Comparison of ENCODE assay signal across 8 cellular contexts in the genomic region with DNA sequence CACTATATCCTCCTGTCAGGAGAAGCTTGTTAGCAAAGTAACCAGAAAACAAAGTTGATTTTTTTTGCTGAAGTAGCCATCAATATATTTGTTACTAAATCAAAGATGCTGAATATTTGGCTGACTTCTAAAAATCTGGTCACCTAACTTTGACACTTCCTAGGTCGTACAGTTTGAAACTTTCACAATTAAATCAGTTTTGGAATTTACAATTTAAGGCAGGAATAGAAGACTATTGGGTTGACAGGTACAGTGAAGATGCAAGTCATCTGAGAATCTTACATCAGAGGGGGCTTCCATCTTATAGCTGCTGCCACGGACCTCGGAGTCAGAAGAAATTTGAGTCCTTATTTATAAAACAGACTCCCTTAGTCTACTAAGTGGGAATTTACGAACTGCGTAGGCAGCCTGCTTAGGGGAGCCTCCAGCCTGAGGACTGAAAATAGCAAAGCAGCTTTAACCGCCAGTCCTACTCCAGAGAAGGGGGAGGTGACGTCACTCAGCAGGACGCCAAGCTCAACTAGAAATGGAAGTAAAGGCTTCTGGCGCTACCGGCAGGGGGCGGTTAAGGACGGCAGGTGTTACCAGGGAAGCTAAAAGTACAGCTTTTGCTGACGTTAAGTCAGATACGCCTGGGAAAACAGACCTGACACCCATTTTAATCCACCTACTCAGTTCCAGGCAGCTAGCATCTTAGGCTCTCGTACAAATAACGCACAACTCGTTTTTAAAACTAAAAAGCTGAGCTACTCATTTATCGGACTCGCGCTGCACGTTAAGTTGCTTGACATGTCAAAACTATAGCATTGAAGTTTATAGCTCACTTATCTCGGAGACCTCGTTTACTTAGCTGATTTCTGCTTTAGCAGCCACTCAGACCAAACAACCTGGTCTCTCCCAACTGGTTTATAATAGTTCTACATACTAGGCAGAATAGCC.
DNase-seq lines count a peak whose midpoint lies in the region; ATAC-seq and TF ChIP-seq lines count a peak whose summit lies in the region.

No MANE protein-coding gene starts in this region.

- TF ChIP-seq CTCF in IMR-90 (conservative IDR thresholded peaks at IDR 0.05; ENCODE audit: low read depth, low read length) (peak; percentile 96), OCI-LY1 (IDR thresholded peaks at IDR 0.05; ENCODE audit: low read length) (peak; percentile 84), epithelial cell of proximal tubule (conservative IDR thresholded peaks at IDR 0.05; ENCODE audit: low read depth, low read length) (peak; percentile 94)

- H4K20me1 ChIP-seq in IMR-90 (ENCODE audit: insufficient read depth, low read length) = no peaks in the 10 kb centered on the region
- H4K20me1 ChIP-seq in OCI-LY1 (ENCODE audit: insufficient read depth, low read length) = no peaks in the 10 kb centered on the region

- H2AFZ ChIP-seq in IMR-90 (replicated peaks; ENCODE audit: low read length, poor library complexity) (peak overlapping the region; percentile 8), OCI-LY1 (ENCODE audit: low read length) (no peak overlapping the region)

- BruUV-seq in IMR-90 (replicated peaks; lab: Mats Ljungman, UMichigan) = no TSS peak

- no peaks in the 10 kb centered on the region for H3K9me3 ChIP-seq in IMR-90 (ENCODE audit: control insufficient read depth, insufficient read depth, low read length)
- no peaks in the 10 kb centered on the region for H3K9me3 ChIP-seq in OCI-LY1 (ENCODE audit: low read length)
- H3K9me3 ChIP-seq in mucosa of stomach (ENCODE audit: control insufficient read depth, low read length) = no peaks in the 10 kb centered on the region

- H3K9me2 ChIP-seq in OCI-LY1 (ENCODE audit: low read depth, low read length) = no peaks in the 10 kb centered on the region

- H3K56ac ChIP-seq in IMR-90 (ENCODE audit: extremely low read depth, insufficient read depth, low read length) = peak overlapping the region; percentile 67

- no peaks in the 10 kb centered on the region for H3K79me2 ChIP-seq in OCI-LY1 (ENCODE audit: insufficient read depth, low read length)

- H3F3A ChIP-seq in OCI-LY1 (ENCODE audit: insufficient read depth, low read length) = peaks cover 37% of the 10 kb centered on the region

- H3K4me1 ChIP-seq in IMR-90 (ENCODE audit: control insufficient read depth, insufficient read depth, low read length) (peaks cover 4% of the 10 kb centered on the region), OCI-LY1 (ENCODE audit: insufficient read depth, low read length, severe bottlenecking) (peaks cover 70% of the 10 kb centered on the region), mucosa of stomach (ENCODE audit: control insufficient read depth, insufficient read depth, low read length) (peaks cover 14% of the 10 kb centered on the region)

- H4K8ac ChIP-seq in IMR-90 (ENCODE audit: low read depth in 2 of 2, low read length in 2 of 2) = peak overlapping the region in 1 of 2 experiments; percentile 9; a peak in 1 of 4 replicates

- peak overlapping the region; percentile 59 for H3K27ac ChIP-seq in IMR-90 (ENCODE audit: insufficient read depth, low read length)
- peak overlapping the region; percentile 100 for H3K27ac ChIP-seq in OCI-LY1 (ENCODE audit: low read depth, low read length, poor library complexity, severe bottlenecking)

- POLR2A ChIA-PET in IMR-90 (lab: Charles Lee; ENCODE audit: unreplicated experiment) = interaction anchor here (0.6 to 1.7 kb wide), 6 partner anchors 9 to 1867 kb away, joined by 3 to 20 read pairs (median 6); a partner anchor contains a TSS

- no peak overlapping the region for H2BK15ac ChIP-seq in IMR-90 (ENCODE audit: low read depth, low read length)

- H3K4me2 ChIP-seq in IMR-90 (ENCODE audit: low read depth, low read length) (peak overlapping the region; percentile 93), OCI-LY1 (ENCODE audit: low read length) (peak overlapping the region; percentile 83)

- 0 out of 4 replicates have a peak, but pooled peaks cover 0 to 3% of the 10 kb centered on the region in 2 experiments for H3K79me1 ChIP-seq in IMR-90 (ENCODE audit: low read depth in 1 of 2, low read length in 2 of 2)

- TF ChIP-seq POLR2A in IMR-90 (IDR thresholded peaks at IDR 0.05; ENCODE audit: low read depth, low read length) = 0 out of 2 replicates have a peak, but pooled peaks have one; percentile 38

- no peak overlapping the region for H3K14ac ChIP-seq in IMR-90 (replicated peaks; ENCODE audit: low read depth, low read length)

- H3K9me1 ChIP-seq in IMR-90 (ENCODE audit: insufficient read depth, low read length) = no peaks in the 10 kb centered on the region

- H3K36me3 ChIP-seq in IMR-90 (ENCODE audit: control insufficient read depth, insufficient read depth, low read length) (no peaks in the 10 kb centered on the region), OCI-LY1 (ENCODE audit: insufficient read depth, low read length) (no peaks in the 10 kb centered on the region), mucosa of stomach (ENCODE audit: control insufficient read depth, insufficient read depth, low read length) (no peaks in the 10 kb centered on the region)

- peak; percentile 72 for TF ChIP-seq RAD21 in IMR-90 (IDR thresholded peaks at IDR 0.05; ENCODE audit: low read length)

- H4K5ac ChIP-seq in IMR-90 (ENCODE audit: low read depth, low read length) = no peak overlapping the region

- H3K4ac ChIP-seq in IMR-90 (ENCODE audit: low read depth, low read length) = peak overlapping the region; percentile 13

- peak overlapping the region; percentile 7; the same call in 1 of the 2 replicates for H2BK120ac ChIP-seq in IMR-90 (ENCODE audit: low read depth, low read length)

- peak overlapping the region; percentile 80 for H2AK9ac ChIP-seq in IMR-90 (replicated peaks; ENCODE audit: low read depth, low read length, poor library complexity)

- H3K4me3 ChIP-seq in IMR-90 (ENCODE audit: insufficient read depth, low read depth, low read length) (peak overlapping the region; percentile 68; the same call in 1 of the 2 replicates), OCI-LY1 (ENCODE audit: low read depth, low read length, poor library complexity, severe bottlenecking) (peak overlapping the region; percentile 69), epithelial cell of proximal tubule (ENCODE audit: low read depth, low read length) (peak overlapping the region; percentile 62), mucosa of stomach (ENCODE audit: low read length) (peak overlapping the region; percentile 53)

- H3K18ac ChIP-seq in IMR-90 (ENCODE audit: low read depth, low read length) = no peak overlapping the region; the same call in 1 of the 2 replicates

- in situ Hi-C loops in Caki2 (cut with HindIII; ENCODE audit: low pct_unique_long_range_greater_than_20kb, low sequenced_read_pairs) = no loop called here
- in situ Hi-C loops in IMR-90 (cut with MboI; ENCODE audit: low sequenced_read_pairs) = no loop called here

- DNase-seq in Caki2 (ENCODE audit: low read depth) = peak; percentile 96
- DNase-seq in IMR-90 = peak; percentile 99
- DNase-seq in activated T-cell treated with anti-CD3 and anti-CD28 coated beads for 24 hours (ENCODE audit: low read depth) = peak; percentile 82
- DNase-seq in epithelial cell of proximal tubule (ENCODE audit: low read depth) = peak; percentile 74
- peak; percentile 74 to 95 for DNase-seq in stimulated activated CD8-positive, alpha-beta memory T cell treated with anti-CD3 and anti-CD28 coated beads, Interleukin-7, amount 100 ng/mL, for 48 hours (ENCODE audit: extremely low read depth in 1 of 2, low read depth in 1 of 2)

- H2BK20ac ChIP-seq in IMR-90 (ENCODE audit: low read depth, low read length) = no peak overlapping the region

- 0% methylated on average over 3 of the region's 23 CpGs; no CpG with 5 or more reads in 1 of the 2 experiments for WGBS in IMR-90 (ENCODE audit: extremely low coverage in 2 of 2, insufficient read length in 1 of 2), 2 experiments

- H3K27me3 ChIP-seq in IMR-90 (ENCODE audit: control insufficient read depth, insufficient read depth, low read length) (no peaks in the 10 kb centered on the region), OCI-LY1 (ENCODE audit: insufficient read depth, low read length) (no peaks in the 10 kb centered on the region), mucosa of stomach (ENCODE audit: control insufficient read depth, insufficient read depth, low read length) (no peaks in the 10 kb centered on the region)

- CTCF ChIA-PET in IMR-90 (lab: Yijun Ruan, JAX) = interaction anchor here (0.6 to 2.0 kb wide), 9 partner anchors 10 to 1124 kb away, joined by 3 to 15 read pairs (median 4); a partner anchor contains a TSS

- H4K91ac ChIP-seq in IMR-90 (ENCODE audit: insufficient read depth, low read depth, low read length) = no peak overlapping the region

- ATAC-seq in GM21515 (IDR thresholded peaks at IDR 0.05; ENCODE audit: unreplicated experiment) (peak; percentile 37), IMR-90 (ENCODE audit: low read depth) (peak; percentile 41)

- H3K9ac ChIP-seq in IMR-90 (ENCODE audit: low read depth, low read length) (peak overlapping the region; percentile 14; the same call in 1 of the 2 replicates), OCI-LY1 (ENCODE audit: low read length) (peak overlapping the region; percentile 78), mucosa of stomach (ENCODE audit: low read length) (peak overlapping the region; percentile 61)

- intact Hi-C loops in IMR-90 (cut with micrococcal nuclease) = loop anchor here (10.0 kb wide), 1 partner anchor 1809 kb away; a partner anchor contains a TSS

- dilution Hi-C loops in IMR-90 (cut with HindIII; ENCODE audit: low sequenced_read_pairs, unreplicated experiment) = no loop called here

- no peak overlapping the region for H2AK5ac ChIP-seq in IMR-90 (ENCODE audit: low read depth, low read length)

- peak overlapping the region; percentile 93 for H2BK5ac ChIP-seq in IMR-90 (ENCODE audit: low read depth, low read length, poor library complexity, severe bottlenecking)

- peak overlapping the region; percentile 45 for H3K23ac ChIP-seq in IMR-90 (ENCODE audit: low read depth, low read length)

TF ChIP-seq in IMR-90, 13 proteins besides CTCF, POLR2A, EP300 and RAD21:
- TF ChIP-seq CEBPB (IDR thresholded peaks at IDR 0.05; ENCODE audit: low read depth, low read length) = peak; percentile 9; the same call in 1 of the 2 replicates
- TF ChIP-seq MAZ (IDR thresholded peaks at IDR 0.05; ENCODE audit: borderline replicate concordance, low read depth, low read length) = no peak; the same call in 1 of the 2 replicates
- TF ChIP-seq SMC3 (IDR thresholded peaks at IDR 0.05; ENCODE audit: low read depth, low read length) = peak; percentile 66
- TF ChIP-seq MAFK (IDR thresholded peaks at IDR 0.05; ENCODE audit: low read depth, low read length) = peak; percentile 60
- 0 out of 2 replicates have a peak, but pooled peaks have one; percentile 26 for TF ChIP-seq CHD1 (IDR thresholded peaks at IDR 0.05; ENCODE audit: low read depth, low read length)
- TF ChIP-seq NFE2L2 (IDR thresholded peaks at IDR 0.05; ENCODE audit: low read depth, low read length) = peak; percentile 23

Comparison
In these comparisons a context has a peak if more than half of its experiments do, and no peak if none do; other contexts are left out.
1. Peak in every context shown above with its lines: DNase-seq, ATAC-seq, H3K4me3 ChIP-seq and H3K27ac ChIP-seq.
2. H3K9ac ChIP-seq: peak in every context shown above with its lines; median percentile 78 in OCI-LY1; 61 in mucosa of stomach; 14 in IMR-90.